ENCODE assay signal across 9 cellular contexts in genomic region chr19:11624064-11624463, GRCh38. TPM values are rescaled to one million over a fixed set of nuclear protein-coding genes. Genes with fewer than 3 reads are reported as not detected.
DNase-seq lines count a peak whose midpoint lies in the region; ATAC-seq, FAIRE-seq and TF ChIP-seq lines count a peak whose summit lies in the region.
"Had no signal": no experiment of that assay in that cellular context is flagged by ENCODE, and none has a peak within 500 bp of the region (broad histone marks: within the 10 kb centered on the region; RNA-seq: fewer than 3 reads in every experiment).

No MANE protein-coding gene starts in this region.

- ATAC-seq in Right ventricle myocardium superior (ENCODE audit: poor library complexity) (peak; percentile 50), right lobe of liver (peak; percentile 59 to 68 (median 64)), upper lobe of right lung (no peak), HG02870 (IDR thresholded peaks at IDR 0.05; ENCODE audit: unreplicated experiment) (no peak), GM21717 (IDR thresholded peaks at IDR 0.05; ENCODE audit: unreplicated experiment) (no peak)

- H3K27me3 ChIP-seq in bronchial epithelial cell (ENCODE audit: control insufficient read depth, insufficient read depth, low read length) (no peaks in the 10 kb centered on the region), right lobe of liver (no peaks in the 10 kb centered on the region), upper lobe of right lung (no peaks in the 10 kb centered on the region)

- H3K9me3 ChIP-seq in right lobe of liver (no peaks in the 10 kb centered on the region), upper lobe of right lung (no peaks in the 10 kb centered on the region)

- no peak for FAIRE-seq in bronchial epithelial cell (lab: Jason Lieb, UNC)

- 22% methylated on average over 4 of the region's 4 CpGs for WGBS in right lobe of liver (ENCODE audit: insufficient coverage, low coverage, low lambda C conversion rate, missing lambda C conversion rate)

- no peaks in the 10 kb centered on the region for H3K36me3 ChIP-seq in bronchial epithelial cell (ENCODE audit: control insufficient read depth, insufficient read depth, low read length)
- H3K36me3 ChIP-seq in right lobe of liver, result peaks cover 0 to 6% (median 2%) of the 10 kb centered on the region in 4 donors
- peaks cover 22% of the 10 kb centered on the region for H3K36me3 ChIP-seq in upper lobe of right lung

- DNase-seq in Right ventricle myocardium superior (no peak), cardiac septum (ENCODE audit: low spot score) (no peak), bronchial epithelial cell (ENCODE audit: low read depth) (peak; percentile 50), right lobe of liver (no peak), upper lobe of right lung (no peak), NCI-H1092 treated with DMSO at 0.1 percent for 48 hours (lab: John Stamatoyannopoulos, UW) (no peak)
- DNase-seq: NCI-H526 treated with DMSO at 0.1 percent for 48 hours had no signal

- H3K4me3 ChIP-seq in bronchial epithelial cell (ENCODE audit: low read depth, low read length) (no peak overlapping the region), right lobe of liver (peak overlapping the region; percentile 44 to 62 (median 52)), upper lobe of right lung (peak overlapping the region; percentile 42)

- peaks cover 0 to 14% (median 0%) of the 10 kb centered on the region in 4 donors for H3K4me1 ChIP-seq in right lobe of liver
- peaks cover 11% of the 10 kb centered on the region for H3K4me1 ChIP-seq in upper lobe of right lung

- intact Hi-C loops in Right ventricle myocardium superior (cut with DNase I), result no loop called here
- intact Hi-C loops in cardiac septum (cut with DNase I), result no loop called here
- intact Hi-C loops in right lobe of liver (cut with DNase I), result no loop called here
- intact Hi-C loops in upper lobe of right lung (cut with DNase I), result no loop called here

- TF ChIP-seq CTCF in bronchial epithelial cell (IDR thresholded peaks at IDR 0.05; ENCODE audit: insufficient read depth, low read length, severe bottlenecking) (no peak), right lobe of liver (IDR thresholded peaks at IDR 0.05) (no peak), upper lobe of right lung (IDR thresholded peaks at IDR 0.05) (no peak)

- no peak for TF ChIP-seq POLR2A in right lobe of liver (IDR thresholded peaks at IDR 0.05)

- H3K27ac ChIP-seq in right lobe of liver (peak overlapping the region; percentile 35 to 76 (median 72)), upper lobe of right lung (no peak overlapping the region)

RNA-seq across cellular contexts. Expression of gene ZNF627, which starts 26.8 kb away (rescaled TPM):
- total RNA-seq in Right ventricle myocardium superior (4.2 TPM), cardiac septum (6.4 TPM), bronchial epithelial cell (23.9 and 24.5 TPM in 2 replicates), right lobe of liver (1 to 10 TPM; 2.7 to 5.4 (median 4.6) TPM), upper lobe of right lung (11.6 TPM)

RNA-seq across cellular contexts. Expression of gene ACP5, which starts 46.6 kb away (rescaled TPM):
- 2.3 TPM for total RNA-seq in Right ventricle myocardium superior
- total RNA-seq in cardiac septum, result 1.5 TPM
- total RNA-seq in bronchial epithelial cell, result 24.5 and 26.2 TPM in 2 replicates
- total RNA-seq in right lobe of liver, result 10 to 100 TPM; 10.4 to 28.5 (median 21.5) TPM
- 429 TPM for total RNA-seq in upper lobe of right lung

Comparison
In these comparisons a context has a peak if more than half of its experiments do, and no peak if none do; other contexts are left out.
1. ATAC-seq: peak in Right ventricle myocardium superior (single experiment) and right lobe of liver (4 of 4); none in upper lobe of right lung (single experiment), HG02870 (single experiment) and GM21717 (single experiment).
2. RNA of gene ACP5, which starts 46.6 kb away (total RNA-seq): 429 TPM in upper lobe of right lung (single experiment); 24.5 to 26.2 TPM in bronchial epithelial cell, 10.4 to 28.5 TPM in right lobe of liver, 2.3 TPM in Right ventricle myocardium superior (single experiment) and 1.5 TPM in cardiac septum (single experiment); every median in the first group is over 10 times any median in the second.